In genomic region chr17:27654654-27655524, GRCh38 we compare ENCODE assay signal across 8 cellular contexts. TPM values are rescaled to one million over a fixed set of nuclear protein-coding genes. Genes with fewer than 3 reads are reported as not detected.
DNase-seq lines count a peak whose midpoint lies in the region; ATAC-seq and TF ChIP-seq lines count a peak whose summit lies in the region.

No MANE protein-coding gene starts in this region.

- H3K9me3 Mint-ChIP-seq in WTC11 = no peaks in the 10 kb centered on the region

- peaks cover 13% of the 10 kb centered on the region for H3K4me1 Mint-ChIP-seq in WTC11

- no peak overlapping the region for H3K27ac Mint-ChIP-seq in WTC11

- CTCF ChIA-PET in WTC11 (lab: Charles Lee) = interaction anchor here (0.5 to 5.6 kb wide), 73 partner anchors 8 to 621 kb away, joined by 3 to 80 read pairs (median 4); partner anchors contain the start of genes KSR1 and LYRM9

- H3K27me3 Mint-ChIP-seq in WTC11 (ENCODE audit: low read depth) = no peaks in the 10 kb centered on the region; the same call in 1 of the 2 replicates

- H3K4me3 ChIP-seq in GM12875 (ENCODE audit: low read depth, low read length) (no peak overlapping the region), cardiac fibroblast (replicated peaks in 1 of 2; ENCODE audit: low read depth in 2 of 2, low read length in 2 of 2) (no peak overlapping the region)

- TF ChIP-seq CTCF in GM12875 (IDR thresholded peaks at IDR 0.05; ENCODE audit: borderline replicate concordance, insufficient read depth, low read depth, low read length) (peak; percentile 83), WTC11 (IDR thresholded peaks at IDR 0.05) (peak; percentile 100), cardiac fibroblast (IDR thresholded peaks at IDR 0.05; ENCODE audit: low read depth, low read length) (peak; percentile 81)

- H3K4me3 Mint-ChIP-seq in WTC11 = no peak overlapping the region

- POLR2A ChIA-PET in WTC11 (lab: Charles Lee) = interaction anchor here (0.6 kb wide), 1 partner anchor 215 kb away, joined by 3 read pairs; no protein-coding TSS in a partner anchor

- ATAC-seq in HG02943 (IDR thresholded peaks at IDR 0.05; ENCODE audit: low read depth, unreplicated experiment) (peak; percentile 75), WTC11 (peak; percentile 92)

- H3K36me3 Mint-ChIP-seq in WTC11 = no peaks in the 10 kb centered on the region

- DNase-seq in NCI-H226 = peak; percentile 29
- DNase-seq in WTC11 (ENCODE audit: low spot score) = peak; percentile 91
- peak; percentile 69 to 70 for DNase-seq in cardiac fibroblast (ENCODE audit: low read depth in 2 of 2)
- DNase-seq in kidney glomerular epithelial cell (lab: John Stamatoyannopoulos, UW) = peak; percentile 15
- DNase-seq in stimulated activated CD4-positive, alpha-beta T cell treated with anti-CD3 and anti-CD28 coated beads, Interleukin-4, amount 100 ng/mL, for 48 hours (ENCODE audit: low read depth in 2 of 2) = peak; percentile 75
- DNase-seq in cerebellar nuclear complex (lab: John Stamatoyannopoulos, UW) = no peak

TF ChIP-seq in WTC11, 78 proteins besides CTCF, POLR2A, EP300 and RAD21:
- TF ChIP-seq ZSCAN18 (CRISPR knock-in tag; IDR thresholded peaks at IDR 0.05) = no peak
- no peak for TF ChIP-seq ZNF121 (CRISPR knock-in tag; IDR thresholded peaks at IDR 0.05)
- TF ChIP-seq HMGXB4 (CRISPR knock-in tag; IDR thresholded peaks at IDR 0.05) = peak; percentile 83
- TF ChIP-seq EMX1 (CRISPR knock-in tag; IDR thresholded peaks at IDR 0.05) = no peak
- TF ChIP-seq JAZF1 (CRISPR knock-in tag; IDR thresholded peaks at IDR 0.05) = no peak
- no peak for TF ChIP-seq TP53 (CRISPR knock-in tag; IDR thresholded peaks at IDR 0.05)
- TF ChIP-seq NR1H2 (CRISPR knock-in tag; IDR thresholded peaks at IDR 0.05) = no peak
- no peak for TF ChIP-seq ETV6 (CRISPR knock-in tag; IDR thresholded peaks at IDR 0.05)

RNA-seq across cellular contexts. Expression of gene LGALS9, which starts 23.9 kb away (rescaled TPM):
- total RNA-seq in WTC11 (2021) = 3.3 to 5.7 TPM (median 3.7 TPM) in 3 replicates

Comparison
In these comparisons a context has a peak if more than half of its experiments do, and no peak if none do; other contexts are left out.
1. DNase-seq: peak in NCI-H226 (single experiment), WTC11 (single experiment), cardiac fibroblast (2 of 2), kidney glomerular epithelial cell (single experiment) and stimulated activated CD4-positive, alpha-beta T cell treated with anti-CD3 and anti-CD28 coated beads, Interleukin-4, amount 100 ng/mL, for 48 hours (2 of 2); none in cerebellar nuclear complex (0 of 2).
2. Peak in every context shown above with its lines, with median percentiles within 50 percentile points of each other: CTCF ChIP-seq.